Comparison of ENCODE assay signal across 16 cellular contexts in the genomic region with DNA sequence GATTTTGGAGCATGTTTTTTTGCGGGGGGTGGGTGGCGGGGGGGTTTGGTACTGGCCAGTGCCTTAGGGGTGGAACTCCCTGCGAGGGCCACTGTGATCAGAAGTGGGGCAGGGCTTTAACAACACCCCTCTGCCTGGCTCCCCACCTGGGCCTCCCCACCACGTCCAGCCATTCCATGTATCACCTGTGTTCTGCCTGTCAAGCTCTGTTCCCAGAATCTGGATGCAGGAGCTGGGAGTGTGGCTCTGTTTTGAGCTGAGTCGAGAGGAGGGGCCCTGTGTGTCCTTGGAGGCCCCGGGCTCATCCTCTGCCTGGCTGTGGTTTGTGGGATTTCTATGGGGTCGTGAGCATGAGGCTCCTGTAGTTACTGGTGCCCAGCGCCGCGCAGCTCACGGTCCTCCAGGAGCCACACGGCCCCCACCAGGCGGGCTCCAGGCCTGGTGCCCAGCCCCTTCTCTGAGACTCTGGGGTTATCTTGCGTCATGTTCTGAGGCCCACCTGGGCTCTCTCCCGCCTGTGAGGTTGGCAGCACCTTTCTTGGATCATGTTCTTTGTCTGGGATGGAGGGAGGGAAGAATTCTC.
"Had no signal": no experiment of that assay in that cellular context is flagged by ENCODE, and none has a peak within 500 bp of the region (broad histone marks: within the 10 kb centered on the region; RNA-seq: fewer than 3 reads in every experiment).

No MANE protein-coding gene starts in this region.

- H3K9me3 ChIP-seq: mucosa of descending colon, sigmoid colon, tibial nerve, vagina had no signal

- H3K4me1 ChIP-seq: foreskin keratinocyte, parathyroid adenoma, sigmoid colon, vagina had no signal

- H3K27ac Mint-ChIP-seq: activated naive CD8-positive, alpha-beta T cell treated with anti-CD3 and anti-CD28 coated beads, Interleukin-2, amount 10 ng/mL, durations not matched to agents 7 days and 5 days; dendritic cell treated with granulocyte-macrophage colony-stimulating factor and Interleukin-4, amounts not matched to agents 40 ng/mL and 50 ng/mL, for 4 days; T-helper 1 cell treated with Interleukin-12 subunit alpha and Interleukin-12 subunit beta and Interleukin-4 antibody, amounts not matched to agents 30 μg/mL and 1 μg/mL, for 36 hours had no signal

- H3K27ac ChIP-seq: foreskin keratinocyte, parathyroid adenoma, sigmoid colon, vagina, WERI-Rb-1 had no signal

- H3K27me3 Mint-ChIP-seq: activated naive CD8-positive, alpha-beta T cell treated with anti-CD3 and anti-CD28 coated beads, Interleukin-2, amount 10 ng/mL, durations not matched to agents 7 days and 5 days; dendritic cell treated with granulocyte-macrophage colony-stimulating factor and Interleukin-4, amounts not matched to agents 40 ng/mL and 50 ng/mL, for 4 days; effector memory CD8-positive, alpha-beta T cell; naive thymus-derived CD4-positive, alpha-beta T cell had no signal

- H3K4me3 ChIP-seq: mucosa of descending colon, sigmoid colon, tibial nerve, vagina had no signal

- H3K27me3 ChIP-seq: foreskin keratinocyte, sigmoid colon, tibial nerve, vagina had no signal

- ATAC-seq: effector memory CD8-positive, alpha-beta T cell; foreskin keratinocyte; mucosa of descending colon; naive thymus-derived CD4-positive, alpha-beta T cell; stimulated activated effector memory CD8-positive, alpha-beta T cell treated with anti-CD3 and anti-CD28 coated beads, Interleukin-12 subunit alpha, Interleukin-12 subunit beta, amount 100 ng/mL, for 72 hours had no signal

- H3K4me3 Mint-ChIP-seq: activated naive CD8-positive, alpha-beta T cell treated with anti-CD3 and anti-CD28 coated beads, Interleukin-2, amount 10 ng/mL, durations not matched to agents 7 days and 5 days; activated T-cell treated with anti-CD3 and anti-CD28 coated beads, Interleukin-2, amount 50 U/mL, for 4 hours; dendritic cell treated with granulocyte-macrophage colony-stimulating factor and Interleukin-4, amounts not matched to agents 40 ng/mL and 50 ng/mL, for 4 days; effector memory CD8-positive, alpha-beta T cell; naive thymus-derived CD4-positive, alpha-beta T cell; stimulated activated effector memory CD8-positive, alpha-beta T cell treated with anti-CD3 and anti-CD28 coated beads, Interleukin-12 subunit alpha, Interleukin-12 subunit beta, amount 100 ng/mL, for 72 hours; T-helper 1 cell treated with Interleukin-12 subunit alpha and Interleukin-12 subunit beta and Interleukin-4 antibody, amounts not matched to agents 30 μg/mL and 1 μg/mL, for 36 hours had no signal

- H3K9me3 Mint-ChIP-seq: activated naive CD8-positive, alpha-beta T cell treated with anti-CD3 and anti-CD28 coated beads, Interleukin-2, amount 10 ng/mL, durations not matched to agents 7 days and 5 days; activated T-cell treated with anti-CD3 and anti-CD28 coated beads, Interleukin-2, amount 50 U/mL, for 4 hours; dendritic cell treated with granulocyte-macrophage colony-stimulating factor and Interleukin-4, amounts not matched to agents 40 ng/mL and 50 ng/mL, for 4 days; effector memory CD8-positive, alpha-beta T cell; naive thymus-derived CD4-positive, alpha-beta T cell; stimulated activated effector memory CD8-positive, alpha-beta T cell treated with anti-CD3 and anti-CD28 coated beads, Interleukin-12 subunit alpha, Interleukin-12 subunit beta, amount 100 ng/mL, for 72 hours; T-helper 1 cell treated with Interleukin-12 subunit alpha and Interleukin-12 subunit beta and Interleukin-4 antibody, amounts not matched to agents 30 μg/mL and 1 μg/mL, for 36 hours had no signal

- DNase-seq: activated CD4-positive, alpha-beta T cell treated with anti-CD3 and anti-CD28 coated beads, Interleukin-2, amount 50 U/mL, for 48 hours; activated naive CD8-positive, alpha-beta T cell treated with anti-CD3 and anti-CD28 coated beads, Interleukin-2, amount 10 ng/mL, durations not matched to agents 7 days and 5 days; activated T-cell treated with anti-CD3 and anti-CD28 coated beads, Interleukin-2, amount 50 U/mL, for 4 hours; effector memory CD8-positive, alpha-beta T cell; foreskin keratinocyte; mucosa of descending colon; naive thymus-derived CD4-positive, alpha-beta T cell; sigmoid colon; stimulated activated CD4-positive, alpha-beta T cell treated with anti-CD3 and anti-CD28 coated beads, Interleukin-12 subunit alpha, Interleukin-12 subunit beta, amount 100 ng/mL, for 4 hours; WERI-Rb-1 had no signal

- H3K36me3 ChIP-seq: WERI-Rb-1 had no signal
